Comparison of ENCODE assay signal across 8 cellular contexts in genomic region chr1:116375884-116376733, GRCh38. TPM values are rescaled to one million over a fixed set of nuclear protein-coding genes. Genes with fewer than 3 reads are reported as not detected.
DNase-seq lines count a peak whose midpoint lies in the region; ATAC-seq and TF ChIP-seq lines count a peak whose summit lies in the region.

No MANE protein-coding gene starts in this region.

- H3K36me3 ChIP-seq in esophagus squamous epithelium (no peaks in the 10 kb centered on the region), thoracic aorta (no peaks in the 10 kb centered on the region)

- H3K27me3 Mint-ChIP-seq in CD14-positive monocyte (ENCODE audit: low read depth in 3 of 3), result peaks cover 0 to 2% (median 0%) of the 10 kb centered on the region in 3 donors
- H3K27me3 Mint-ChIP-seq in activated CD4-positive, alpha-beta memory T cell treated with anti-CD3 and anti-CD28 coated beads, Interleukin-2, amount 10 ng/mL, durations not matched to agents 7 days and 5 days, result peaks cover 7% of the 10 kb centered on the region
- no peaks in the 10 kb centered on the region for H3K27me3 Mint-ChIP-seq in naive thymus-derived CD8-positive, alpha-beta T cell

- intact Hi-C loops in CD14-positive monocyte (cut with micrococcal nuclease), result loop anchor here in 1 of 2 donors (10.0 kb wide), 3 partner anchors 119 to 619 kb away; no protein-coding TSS in a partner anchor
- intact Hi-C loops in esophagus squamous epithelium (cut with DNase I), result no loop called here

- H3K4me1 ChIP-seq in esophagus squamous epithelium, result peaks cover 45 to 83% (median 52%) of the 10 kb centered on the region in 3 donors
- H3K4me1 ChIP-seq in thoracic aorta (ENCODE audit: control insufficient read depth in 1 of 2, low read depth in 2 of 2), result peaks cover 59 to 72% of the 10 kb centered on the region in 2 donors

- WGBS in esophagus squamous epithelium, 2 donors, result 8 to 13% methylated on average over 8 to 9 of the region's 9 CpGs

- CTCF ChIA-PET in activated CD4-positive, alpha-beta memory T cell treated with anti-CD3 and anti-CD28 coated beads, Interleukin-2, amount 10 ng/mL, durations not matched to agents 7 days and 5 days (lab: Charles Lee), result interaction anchor here (1.1 to 4.1 kb wide), 11 partner anchors 8 to 123 kb away, joined by 3 to 20 read pairs (median 4); no protein-coding TSS in a partner anchor

- H3K4me1 Mint-ChIP-seq in CD14-positive monocyte, result peaks cover 80% of the 10 kb centered on the region
- H3K4me1 Mint-ChIP-seq in activated CD4-positive, alpha-beta memory T cell treated with anti-CD3 and anti-CD28 coated beads, Interleukin-2, amount 10 ng/mL, durations not matched to agents 7 days and 5 days, result peaks cover 67% of the 10 kb centered on the region
- H3K4me1 Mint-ChIP-seq in naive thymus-derived CD8-positive, alpha-beta T cell, result peaks cover 35 to 77% (median 71%) of the 10 kb centered on the region in 4 donors

- H3K4me3 ChIP-seq in esophagus squamous epithelium, result peak overlapping the region; percentile 62 to 94 (median 90)
- peak overlapping the region; percentile 95 for H3K4me3 ChIP-seq in thoracic aorta

- H3K27ac Mint-ChIP-seq in CD14-positive monocyte, result peak overlapping the region; percentile 93 to 98 (median 97)
- peak overlapping the region; percentile 83 for H3K27ac Mint-ChIP-seq in activated CD4-positive, alpha-beta memory T cell treated with anti-CD3 and anti-CD28 coated beads, Interleukin-2, amount 10 ng/mL, durations not matched to agents 7 days and 5 days
- H3K27ac Mint-ChIP-seq in naive thymus-derived CD8-positive, alpha-beta T cell, result peak overlapping the region; percentile 92 to 99 (median 98)

- H3K27ac ChIP-seq in esophagus squamous epithelium, result peak overlapping the region; percentile 90 to 99 (median 98)
- H3K27ac ChIP-seq in thoracic aorta, result peak overlapping the region; percentile 81 to 97

- TF ChIP-seq POLR2A in esophagus squamous epithelium (IDR thresholded peaks at IDR 0.05), result peak in 3 of 4 donors; percentile 52 to 80 (median 73)

- H3K9me3 ChIP-seq in esophagus squamous epithelium, result no peaks in the 10 kb centered on the region
- no peaks in the 10 kb centered on the region for H3K9me3 ChIP-seq in thoracic aorta

- TF ChIP-seq CTCF in CD14-positive monocyte (IDR thresholded peaks at IDR 0.05) (no peak), esophagus squamous epithelium (IDR thresholded peaks at IDR 0.05) (no peak), thoracic aorta (IDR thresholded peaks at IDR 0.05) (no peak)

- H3K9me3 Mint-ChIP-seq in CD14-positive monocyte, result peaks cover 0 to 2% (median 0%) of the 10 kb centered on the region in 7 donors
- H3K9me3 Mint-ChIP-seq in activated CD4-positive, alpha-beta memory T cell treated with anti-CD3 and anti-CD28 coated beads, Interleukin-2, amount 10 ng/mL, durations not matched to agents 7 days and 5 days, result no peaks in the 10 kb centered on the region
- no peaks in the 10 kb centered on the region for H3K9me3 Mint-ChIP-seq in naive thymus-derived CD8-positive, alpha-beta T cell

- H3K4me3 Mint-ChIP-seq in CD14-positive monocyte, result peak overlapping the region; percentile 35 to 96
- peak overlapping the region; percentile 98 for H3K4me3 Mint-ChIP-seq in activated CD4-positive, alpha-beta memory T cell treated with anti-CD3 and anti-CD28 coated beads, Interleukin-2, amount 10 ng/mL, durations not matched to agents 7 days and 5 days
- peak overlapping the region; percentile 93 to 99 (median 97) for H3K4me3 Mint-ChIP-seq in naive thymus-derived CD8-positive, alpha-beta T cell

- H3K27me3 ChIP-seq in esophagus squamous epithelium (no peaks in the 10 kb centered on the region), thoracic aorta (replicated peaks; ENCODE audit: insufficient read depth) (no peaks in the 10 kb centered on the region)

- no peak for ATAC-seq in naive thymus-derived CD8-positive, alpha-beta T cell
- peak; percentile 81 for ATAC-seq in thoracic aorta (ENCODE audit: insufficient number of reproducible peaks, low FRiP score, low read depth)
- ATAC-seq in GM21528 (IDR thresholded peaks at IDR 0.05; ENCODE audit: low FRiP score, unreplicated experiment), result no peak

- POLR2A ChIA-PET in activated CD4-positive, alpha-beta memory T cell treated with anti-CD3 and anti-CD28 coated beads, Interleukin-2, amount 10 ng/mL, durations not matched to agents 7 days and 5 days (lab: Charles Lee), result interaction anchor here (0.8 to 3.7 kb wide), 18 partner anchors 10 to 387 kb away, joined by 3 to 39 read pairs (median 4); no protein-coding TSS in a partner anchor
- POLR2A ChIA-PET in naive thymus-derived CD8-positive, alpha-beta T cell (lab: Charles Lee), result interaction anchor here (0.6 to 7.0 kb wide), 17 partner anchors 11 to 225 kb away, joined by 3 to 67 read pairs (median 3); no protein-coding TSS in a partner anchor

- peaks cover 21 to 23% of the 10 kb centered on the region in 2 donors for H3K36me3 Mint-ChIP-seq in CD14-positive monocyte
- peaks cover 39% of the 10 kb centered on the region for H3K36me3 Mint-ChIP-seq in activated CD4-positive, alpha-beta memory T cell treated with anti-CD3 and anti-CD28 coated beads, Interleukin-2, amount 10 ng/mL, durations not matched to agents 7 days and 5 days (ENCODE audit: low read depth)
- H3K36me3 Mint-ChIP-seq in naive thymus-derived CD8-positive, alpha-beta T cell, result peaks cover 0 to 4% (median 0%) of the 10 kb centered on the region in 3 donors

- in situ Hi-C loops in KBM-7 (cut with MboI; ENCODE audit: low pct_unique_long_range_greater_than_20kb, low sequenced_read_pairs), result no loop called here

- DNase-seq in CD14-positive monocyte (ENCODE audit: low spot score) (no peak), KBM-7 (peak; percentile 39), esophagus squamous epithelium (lab: John Stamatoyannopoulos, UW) (no peak), thoracic aorta (ENCODE audit: low spot score) (peak; percentile 69), NCI-H1694 (lab: John Stamatoyannopoulos, UW) (no peak)
- peak; percentile 44 for DNase-seq in activated CD4-positive, alpha-beta memory T cell treated with anti-CD3 and anti-CD28 coated beads, Interleukin-2, amount 10 ng/mL, durations not matched to agents 7 days and 5 days
- peak in 6 of 10 donors; percentile 16 to 34 (median 24) for DNase-seq in naive thymus-derived CD8-positive, alpha-beta T cell

RNA-seq across cellular contexts. Expression of gene ATP1A1, which starts 3.1 kb away (rescaled TPM):
- polyA plus RNA-seq in CD14-positive monocyte, result 10 to 100 TPM; 32.3 to 32.7 TPM
- total RNA-seq in activated CD4-positive, alpha-beta memory T cell treated with anti-CD3 and anti-CD28 coated beads, Interleukin-2, amount 10 ng/mL, durations not matched to agents 7 days and 5 days, result 100 to 1,000 TPM; 238 to 241 TPM
- 100 to 1,000 TPM; 310 to 443 (median 391) TPM for total RNA-seq in esophagus squamous epithelium
- 100 to 1,000 TPM; 248 to 261 TPM for total RNA-seq in naive thymus-derived CD8-positive, alpha-beta T cell
- 10 to 100 TPM; 59.1 to 65.0 (median 60.6) TPM for polyA plus RNA-seq in naive thymus-derived CD8-positive, alpha-beta T cell
- total RNA-seq in thoracic aorta, result 100 to 1,000 TPM; 244 to 310 TPM

Comparison
In these comparisons a context has a peak if more than half of its experiments do, and no peak if none do; other contexts are left out.
1. DNase-seq: peak in KBM-7 (single experiment), activated CD4-positive, alpha-beta memory T cell treated with anti-CD3 and anti-CD28 coated beads, Interleukin-2, amount 10 ng/mL, durations not matched to agents 7 days and 5 days (single experiment), naive thymus-derived CD8-positive, alpha-beta T cell (6 of 10) and thoracic aorta (single experiment); none in CD14-positive monocyte (single experiment), esophagus squamous epithelium (single experiment) and NCI-H1694 (single experiment).
2. Peak in every context shown above with its lines, with median percentiles within 50 percentile points of each other: H3K27ac Mint-ChIP-seq and H3K4me3 Mint-ChIP-seq.